In genomic region chr1:80349218-80349617, GRCh38 we compare ENCODE assay signal across 20 cellular contexts.
DNase-seq lines count a peak whose midpoint lies in the region; ATAC-seq, FAIRE-seq and TF ChIP-seq lines count a peak whose summit lies in the region.
"Had no signal": no experiment of that assay in that cellular context is flagged by ENCODE, and none has a peak within 500 bp of the region (broad histone marks: within the 10 kb centered on the region; RNA-seq: fewer than 3 reads in every experiment).

No MANE protein-coding gene starts in this region.

- intact Hi-C loops in mucosa of descending colon (cut with DNase I, micrococcal nuclease) = no loop called here

- H4K20me1 ChIP-seq in H9 (ENCODE audit: control insufficient read depth, insufficient read depth, insufficient read length) (no peaks in the 10 kb centered on the region), H1 (replicated peaks in 1 of 2; ENCODE audit: control insufficient read depth in 1 of 2, insufficient read depth in 2 of 2, low read length in 2 of 2) (no peaks in the 10 kb centered on the region), neural progenitor cell (ENCODE audit: low read depth) (no peaks in the 10 kb centered on the region)

- no peak overlapping the region for H2BK5ac ChIP-seq in H9 (ENCODE audit: insufficient read length, low read length)
- no peak overlapping the region for H2BK5ac ChIP-seq in H1 (ENCODE audit: low read depth, low read length)

- H3K27ac ChIP-seq in H9 (ENCODE audit: insufficient read length, low read depth, low read length) = no peak overlapping the region
- H3K27ac ChIP-seq in H1 (ENCODE audit: low read depth, low read length) = no peak overlapping the region
- no peak overlapping the region for H3K27ac ChIP-seq in neural progenitor cell
- H3K27ac ChIP-seq: A549, C4-2B had no signal

- H2BK20ac ChIP-seq in H9 (ENCODE audit: low read depth, low read length, poor library complexity, severe bottlenecking) (no peak overlapping the region), H1 (ENCODE audit: low read length) (no peak overlapping the region)

- H3K9me3 ChIP-seq in H9 (ENCODE audit: control insufficient read depth, low read depth, low read length) (no peaks in the 10 kb centered on the region), H1 (ENCODE audit: insufficient read depth in 2 of 2, low read depth in 1 of 2, low read length in 1 of 2) (no peaks in the 10 kb centered on the region), neural progenitor cell (ENCODE audit: low read depth) (no peaks in the 10 kb centered on the region), mucosa of descending colon (no peaks in the 10 kb centered on the region)
- H3K9me3 ChIP-seq: A549, BE2C, HAP-1 had no signal

- CTCF ChIA-PET in H1 (lab: Charles Lee; ENCODE audit: partially characterized antibody) = interaction anchor here (1.3 kb wide), 1 partner anchor 10 kb away, joined by 3 read pairs; no protein-coding TSS in a partner anchor

- H3K27ac Mint-ChIP-seq in H9 (no peak overlapping the region), neural progenitor cell (no peak overlapping the region)
- H3K27ac Mint-ChIP-seq: CD4-positive, alpha-beta memory T cell had no signal

- no peak overlapping the region for H4K8ac ChIP-seq in H9 (replicated peaks; ENCODE audit: insufficient read length, low read depth, low read length)
- H4K8ac ChIP-seq in H1 (ENCODE audit: extremely low read depth, insufficient read depth, low read length) = no peak overlapping the region

- H4K5ac ChIP-seq in H9 (ENCODE audit: insufficient read length, low read depth, low read length) = no peak overlapping the region
- H4K5ac ChIP-seq in H1 (ENCODE audit: insufficient read length, low read depth, low read length) = no peak overlapping the region

- H3K4me3 Mint-ChIP-seq in H9 (no peak overlapping the region), neural progenitor cell (no peak overlapping the region)
- H3K4me3 Mint-ChIP-seq: CD4-positive, alpha-beta memory T cell had no signal

- H3K4ac ChIP-seq in H9 (ENCODE audit: low read depth, low read length) (no peak overlapping the region), H1 (replicated peaks; ENCODE audit: insufficient read length, low read depth, low read length) (no peak overlapping the region)

- H3T11ph ChIP-seq in H9 (ENCODE audit: low read length) = no peak overlapping the region

- H3K36me3 ChIP-seq in H1 (ENCODE audit: control insufficient read depth in 2 of 4, insufficient read depth in 4 of 4, low read length in 3 of 4) = no peaks in the 10 kb centered on the region
- no peaks in the 10 kb centered on the region for H3K36me3 ChIP-seq in neural progenitor cell
- no peaks in the 10 kb centered on the region for H3K36me3 ChIP-seq in mucosa of descending colon (ENCODE audit: low read depth)
- H3K36me3 ChIP-seq: BE2C, HAP-1 had no signal

- TF ChIP-seq EP300 in H1 (IDR thresholded peaks at IDR 0.05; ENCODE audit: borderline replicate concordance in 1 of 2, low read depth in 2 of 2, low read length in 2 of 2) = no peak

- H2BK12ac ChIP-seq in H9 (ENCODE audit: insufficient read length, low read depth, low read length) (no peak overlapping the region), H1 (ENCODE audit: low read depth, low read length) (no peak overlapping the region)

- H3K27me3 ChIP-seq in H9 (ENCODE audit: insufficient read depth, low read length) (no peaks in the 10 kb centered on the region), H1 (replicated peaks in 1 of 4; ENCODE audit: control insufficient read depth in 3 of 4, extremely low read depth in 1 of 4, insufficient read depth in 3 of 4, low read length in 3 of 4) (no peaks in the 10 kb centered on the region), neural progenitor cell (no peaks in the 10 kb centered on the region)
- H3K27me3 ChIP-seq: BE2C had no signal

- H3K18ac ChIP-seq in H9 (ENCODE audit: insufficient read length, low read depth, low read length) = no peak overlapping the region
- no peak overlapping the region for H3K18ac ChIP-seq in H1 (ENCODE audit: extremely low read depth, low read length)

- no peak overlapping the region for H3K9ac ChIP-seq in H9 (ENCODE audit: extremely low read depth, insufficient read length, low read length)
- no peak overlapping the region for H3K9ac ChIP-seq in H1 (replicated peaks in 1 of 4; ENCODE audit: extremely low read depth in 1 of 4, low read depth in 3 of 4, low read length in 3 of 4)
- H3K9ac ChIP-seq in neural progenitor cell = no peak overlapping the region

- H2BK15ac ChIP-seq in H9 (ENCODE audit: low read depth, low read length) = no peak overlapping the region
- no peak overlapping the region for H2BK15ac ChIP-seq in H1 (ENCODE audit: low read length)

- H3K79me2 ChIP-seq in H9 (ENCODE audit: insufficient read depth, low read length) (no peaks in the 10 kb centered on the region), H1 (ENCODE audit: control insufficient read depth in 1 of 2, insufficient read depth in 2 of 2, low read length in 2 of 2) (no peaks in the 10 kb centered on the region), neural progenitor cell (ENCODE audit: low read depth) (no peaks in the 10 kb centered on the region)

- H3K4me1 ChIP-seq in H9 (ENCODE audit: insufficient read depth, low read length) (no peaks in the 10 kb centered on the region; the same call in 1 of the 2 replicates), H1 (replicated peaks in 1 of 4; ENCODE audit: control insufficient read depth in 3 of 4, insufficient read depth in 4 of 4, low read length in 3 of 4) (no peaks in the 10 kb centered on the region), neural progenitor cell (peaks cover 3% of the 10 kb centered on the region), mucosa of descending colon (ENCODE audit: low read depth) (no peaks in the 10 kb centered on the region)
- H3K4me1 ChIP-seq: A549, BE2C, HAP-1 had no signal

- no peak for ATAC-seq in stimulated activated naive CD8-positive, alpha-beta T cell treated with anti-CD3 and anti-CD28 coated beads, Interleukin-15, Interleukin-2, amounts not matched to agents 100 U/mL and 50 U/mL, for 24 hours
- ATAC-seq in GM19023 (IDR thresholded peaks at IDR 0.05; ENCODE audit: unreplicated experiment) (no peak), mucosa of descending colon (no peak)
- ATAC-seq: A549, HepG2 had no signal

- H3K36me3 Mint-ChIP-seq in H9 (ENCODE audit: insufficient read depth in 1 of 3, low read depth in 3 of 3) (no peaks in the 10 kb centered on the region), neural progenitor cell (no peaks in the 10 kb centered on the region)
- H3K36me3 Mint-ChIP-seq: CD4-positive, alpha-beta memory T cell had no signal

- WGBS in H9 (ENCODE audit: extremely low coverage, insufficient read length, low lambda C conversion rate) = no CpG with 5 or more reads among the region's 9 CpGs
- WGBS in H1 (ENCODE audit: extremely low coverage in 1 of 2, insufficient coverage in 1 of 2, insufficient read length in 1 of 2, insufficient replicate concordance in 2 of 2, low coverage in 1 of 2, low lambda C conversion rate in 2 of 2, missing lambda C conversion rate in 1 of 2), 2 experiments = 85% methylated on average over 9 of the region's 9 CpGs; no CpG with 5 or more reads in 1 of the 2 experiments

- H3K4me3 ChIP-seq in H1 (ENCODE audit: extremely low read depth in 1 of 4, insufficient read depth in 2 of 4, low read depth in 3 of 4, low read length in 4 of 4) (no peak overlapping the region), neural progenitor cell (no peak overlapping the region), mucosa of descending colon (no peak overlapping the region)
- H3K4me3 ChIP-seq: A549, HAP-1 had no signal

- POLR2A ChIA-PET in H1 (lab: Charles Lee; ENCODE audit: partially characterized antibody) = no interaction called here

- H2BK120ac ChIP-seq in H9 (ENCODE audit: low read depth, low read length, poor library complexity, severe bottlenecking) (no peak overlapping the region), H1 (replicated peaks; ENCODE audit: low read depth, low read length) (no peak overlapping the region)

- TF ChIP-seq RAD21 in H1 (IDR thresholded peaks at IDR 0.05 in 1 of 2, conservative IDR thresholded peaks at IDR 0.05 in 1 of 2; ENCODE audit: low read depth in 2 of 2, low read length in 2 of 2) = no peak

- no peaks in the 10 kb centered on the region for H3K9me3 Mint-ChIP-seq in H9
- H3K9me3 Mint-ChIP-seq in neural progenitor cell = no peaks in the 10 kb centered on the region

- H3K79me1 ChIP-seq in H9 (ENCODE audit: insufficient read depth, low read depth, low read length, poor library complexity, severe bottlenecking) (no peaks in the 10 kb centered on the region), H1 (ENCODE audit: low read depth, low read length) (no peaks in the 10 kb centered on the region)

- H3K23ac ChIP-seq in H9 (ENCODE audit: insufficient read length, low read depth, low read length) = no peak overlapping the region
- H3K23ac ChIP-seq in H1 (ENCODE audit: insufficient read length) = no peak overlapping the region

- peak; percentile 42 for DNase-seq in H9
- peak in 1 of 2 experiments; percentile 9 for DNase-seq in H1 (ENCODE audit: low read depth in 1 of 2, low spot score in 2 of 2)
- DNase-seq in iPS-NIHi7 (ENCODE audit: extremely low spot score) = peak; percentile 14
- peak; percentile 3 for DNase-seq in neural progenitor cell (ENCODE audit: low spot score)
- no peak for DNase-seq in NCI-H128 (lab: John Stamatoyannopoulos, UW; ENCODE audit: unreplicated experiment)
- DNase-seq in stimulated activated naive CD8-positive, alpha-beta T cell treated with anti-CD3 and anti-CD28 coated beads, Interleukin-15, Interleukin-2, amounts not matched to agents 100 U/mL and 50 U/mL, for 24 hours = no peak
- DNase-seq in mucosa of descending colon = no peak
- DNase-seq: BE2C; CD4-positive, alpha-beta memory T cell; DMS153; DMS79 treated with DMSO at 0.1 percent for 48 hours; EL; GDM1 had no signal

- no peak overlapping the region for H3K56ac ChIP-seq in H9 (ENCODE audit: insufficient read length, low read depth, low read length)
- no peak overlapping the region for H3K56ac ChIP-seq in H1 (replicated peaks; ENCODE audit: insufficient read length, low read depth, low read length)

- no peak overlapping the region for H4K91ac ChIP-seq in H9 (ENCODE audit: insufficient read length, low read depth, low read length)
- no peak overlapping the region for H4K91ac ChIP-seq in H1 (replicated peaks; ENCODE audit: insufficient read length, low read length)

- H2AFZ ChIP-seq in H9 (ENCODE audit: low read length) = no peak overlapping the region
- H2AFZ ChIP-seq in H1 (ENCODE audit: low read length) = peak overlapping the region; percentile 90
- H2AFZ ChIP-seq in neural progenitor cell (replicated peaks) = peak overlapping the region; percentile 18

- no peak for FAIRE-seq in H1 (lab: Jason Lieb, UNC)
- FAIRE-seq: A549, GM12892, HepG2, HTR-8/SVneo had no signal

- H3K4me1 Mint-ChIP-seq in H9 (peaks cover 3 to 16% of the 10 kb centered on the region in 2 experiments), neural progenitor cell (no peaks in the 10 kb centered on the region)
- H3K4me1 Mint-ChIP-seq: CD4-positive, alpha-beta memory T cell had no signal

- TF ChIP-seq POLR2A in H1 (IDR thresholded peaks at IDR 0.05; ENCODE audit: control extremely low read depth in 1 of 2, low read depth in 2 of 2, low read length in 2 of 2) = no peak

- TF ChIP-seq CTCF in H9 (conservative IDR thresholded peaks at IDR 0.05) (no peak), H1 (IDR thresholded peaks at IDR 0.05; ENCODE audit: control extremely low read depth in 1 of 3, insufficient read depth in 1 of 3, low read depth in 1 of 3, low read length in 3 of 3) (no peak), neural progenitor cell (IDR thresholded peaks at IDR 0.05) (no peak), mucosa of descending colon (IDR thresholded peaks at IDR 0.05) (no peak)

- H3K27me3 Mint-ChIP-seq in H9 (ENCODE audit: low read depth) (no peaks in the 10 kb centered on the region), neural progenitor cell (ENCODE audit: insufficient read depth, low read depth) (peaks cover 3% of the 10 kb centered on the region)
- H3K27me3 Mint-ChIP-seq: CD4-positive, alpha-beta memory T cell had no signal

- H3F3A ChIP-seq in neural progenitor cell (ENCODE audit: low read depth) = no peaks in the 10 kb centered on the region

- no peak overlapping the region for H2AK5ac ChIP-seq in H9 (ENCODE audit: insufficient read length, low read length)
- H2AK5ac ChIP-seq in H1 (ENCODE audit: low read depth, low read length) = no peak overlapping the region

- H3K14ac ChIP-seq in H9 (ENCODE audit: insufficient read depth, low read length) (no peak overlapping the region), H1 (ENCODE audit: insufficient read length) (no peak overlapping the region)

- H3K23me2 ChIP-seq in H9 (ENCODE audit: insufficient read length, low read depth, low read length, poor library complexity, severe bottlenecking) (no peaks in the 10 kb centered on the region), H1 (ENCODE audit: low read depth, low read length) (no peaks in the 10 kb centered on the region)

- H3K4me2 ChIP-seq in H9 (ENCODE audit: insufficient read depth, insufficient read length, low read length) (no peak overlapping the region), H1 (ENCODE audit: insufficient read depth in 1 of 2, low read depth in 2 of 2, low read length in 2 of 2) (no peak overlapping the region), neural progenitor cell (no peak overlapping the region)
- H3K4me2 ChIP-seq: A549 had no signal

Comparison
In these comparisons a context has a peak if more than half of its experiments do, and no peak if none do; other contexts are left out.
1. DNase-seq: peak in H9 (single experiment), iPS-NIHi7 (single experiment) and neural progenitor cell (single experiment); none in NCI-H128 (single experiment), stimulated activated naive CD8-positive, alpha-beta T cell treated with anti-CD3 and anti-CD28 coated beads, Interleukin-15, Interleukin-2, amounts not matched to agents 100 U/mL and 50 U/mL, for 24 hours (single experiment) and mucosa of descending colon (0 of 3).